In genomic region chr3:124558898-124559649, GRCh38 we compare ENCODE assay signal across 8 cellular contexts.
DNase-seq lines count a peak whose midpoint lies in the region; ATAC-seq and TF ChIP-seq lines count a peak whose summit lies in the region.

No MANE protein-coding gene starts in this region.

- H3K27me3 Mint-ChIP-seq in osteocyte (ENCODE audit: unreplicated experiment): no peaks in the 10 kb centered on the region
- H3K27me3 Mint-ChIP-seq in T-helper 2 cell treated with Interferon-gamma antibody and Interleukin-4, amounts not matched to agents 5 μg/mL and 100 μg/mL, for 36 hours (ENCODE audit: low read depth): peaks cover 55% of the 10 kb centered on the region

- no peaks in the 10 kb centered on the region for H3K9me3 Mint-ChIP-seq in osteocyte (ENCODE audit: unreplicated experiment)
- no peaks in the 10 kb centered on the region for H3K9me3 Mint-ChIP-seq in T-helper 2 cell treated with Interferon-gamma antibody and Interleukin-4, amounts not matched to agents 5 μg/mL and 100 μg/mL, for 36 hours

- H3K36me3 Mint-ChIP-seq in osteocyte (ENCODE audit: unreplicated experiment): no peaks in the 10 kb centered on the region
- H3K36me3 Mint-ChIP-seq in T-helper 2 cell treated with Interferon-gamma antibody and Interleukin-4, amounts not matched to agents 5 μg/mL and 100 μg/mL, for 36 hours (ENCODE audit: low read depth): no peaks in the 10 kb centered on the region

- H3K4me3 Mint-ChIP-seq in osteocyte (ENCODE audit: unreplicated experiment): no peak overlapping the region
- no peak overlapping the region for H3K4me3 Mint-ChIP-seq in T-helper 2 cell treated with Interferon-gamma antibody and Interleukin-4, amounts not matched to agents 5 μg/mL and 100 μg/mL, for 36 hours

- no peak for TF ChIP-seq CTCF in osteocyte (IDR thresholded peaks at IDR 0.05)

- peak overlapping the region; percentile 88 for H3K27ac Mint-ChIP-seq in osteocyte (ENCODE audit: unreplicated experiment)
- H3K27ac Mint-ChIP-seq in T-helper 2 cell treated with Interferon-gamma antibody and Interleukin-4, amounts not matched to agents 5 μg/mL and 100 μg/mL, for 36 hours: no peak overlapping the region

- peaks cover 38% of the 10 kb centered on the region for H3K4me1 Mint-ChIP-seq in osteocyte (ENCODE audit: unreplicated experiment)
- no peaks in the 10 kb centered on the region for H3K4me1 Mint-ChIP-seq in T-helper 2 cell treated with Interferon-gamma antibody and Interleukin-4, amounts not matched to agents 5 μg/mL and 100 μg/mL, for 36 hours (ENCODE audit: low read depth)

- DNase-seq in HS-27A (ENCODE audit: low read depth) (peak; percentile 97), SHP77 (lab: John Stamatoyannopoulos, UW) (peak; percentile 7 to 16), fibroblast of the conjunctiva (ENCODE audit: low read depth) (peak; percentile 93), osteocyte (ENCODE audit: extremely low spot score, unreplicated experiment) (peak; percentile 90)
- DNase-seq in activated effector memory CD4-positive, alpha-beta T cell treated with Interleukin-2 at 50 U/mL for 16 hours: no peak
- DNase-seq in T-helper 2 cell treated with Interferon-gamma antibody and Interleukin-4, amounts not matched to agents 5 μg/mL and 100 μg/mL, for 36 hours (ENCODE audit: low spot score): no peak

- ATAC-seq in HG03460 (IDR thresholded peaks at IDR 0.05; ENCODE audit: unreplicated experiment): no peak
- ATAC-seq in HG03432 (IDR thresholded peaks at IDR 0.05; ENCODE audit: unreplicated experiment): no peak

Comparison
In these comparisons a context has a peak if more than half of its experiments do, and no peak if none do; other contexts are left out.
1. DNase-seq: peak in HS-27A (single experiment), SHP77 (2 of 2), fibroblast of the conjunctiva (single experiment) and osteocyte (single experiment); none in activated effector memory CD4-positive, alpha-beta T cell treated with Interleukin-2 at 50 U/mL for 16 hours (single experiment) and T-helper 2 cell treated with Interferon-gamma antibody and Interleukin-4, amounts not matched to agents 5 μg/mL and 100 μg/mL, for 36 hours (single experiment).